ENCODE assay signal across 8 cellular contexts in the genomic region with DNA sequence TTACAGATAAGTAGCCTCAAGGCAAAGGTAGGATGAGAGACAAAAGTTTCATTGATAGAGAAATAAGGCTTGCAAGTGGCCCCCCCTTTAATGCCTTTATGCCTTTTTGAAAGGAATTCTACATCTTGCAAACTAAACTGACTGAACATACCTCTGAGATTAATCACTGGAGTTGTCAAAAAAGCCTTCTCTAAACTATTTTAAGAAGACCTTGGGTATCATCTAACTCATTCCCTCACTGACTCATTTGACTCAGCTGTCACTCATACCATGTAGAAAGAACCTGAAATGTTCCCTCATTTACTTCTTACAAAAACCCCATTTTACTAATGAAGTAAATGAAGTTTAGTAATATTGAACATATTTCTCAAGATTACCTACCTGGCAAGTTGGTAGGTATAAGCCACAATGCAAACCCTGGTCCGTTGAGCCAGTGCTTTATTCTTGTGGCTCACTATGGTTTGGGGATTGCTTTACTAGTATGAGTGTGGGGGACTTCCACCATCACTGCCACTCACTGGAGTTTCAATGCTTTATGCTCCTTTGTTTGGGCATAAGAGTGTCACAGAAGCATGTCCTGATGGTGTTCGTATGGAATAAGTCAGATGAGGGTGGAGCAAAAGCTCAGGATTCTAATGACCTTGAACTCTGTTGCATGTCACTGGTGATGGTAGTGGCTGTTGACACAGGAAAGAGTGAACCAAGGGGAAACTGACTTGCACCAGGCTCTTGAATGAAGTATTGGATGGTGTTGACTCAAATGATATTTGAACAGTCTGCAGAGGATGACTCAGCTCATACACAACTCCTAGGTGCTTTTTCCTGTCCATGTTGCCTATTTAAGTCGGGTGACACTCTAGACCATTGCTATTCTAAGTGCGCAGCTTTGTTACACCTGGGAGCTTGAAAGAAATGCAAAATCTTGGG.
A peak's percentile ranks its signal among the peaks of the same experiment; 100 is the strongest.
DNase-seq lines count a peak whose midpoint lies in the region; ATAC-seq and TF ChIP-seq lines count a peak whose summit lies in the region.

No MANE protein-coding gene starts in this region.

- intact Hi-C loops in spleen (cut with DNase I; ENCODE audit: low total_unique reads) = no loop called here

- no peaks in the 10 kb centered on the region for H3K36me3 ChIP-seq in spleen

- ATAC-seq in GM18499 (IDR thresholded peaks at IDR 0.05; ENCODE audit: insufficient read depth, unreplicated experiment) = peak; percentile 80
- ATAC-seq in GM21390 (IDR thresholded peaks at IDR 0.05; ENCODE audit: unreplicated experiment) = peak; percentile 73
- peak; percentile 67 for ATAC-seq in HG03469 (IDR thresholded peaks at IDR 0.05; ENCODE audit: unreplicated experiment)

- TF ChIP-seq POLR2A in spleen (IDR thresholded peaks at IDR 0.05) = no peak

- 54 to 78% (median 65%) methylated on average over 4 of the region's 4 CpGs for WGBS in spleen, 5 donors

- TF ChIP-seq CTCF in fibroblast of pulmonary artery (IDR thresholded peaks at IDR 0.05; ENCODE audit: low read length, missing control alignments) (no peak), spleen (IDR thresholded peaks at IDR 0.05 in 8 of 11, conservative IDR thresholded peaks at IDR 0.05 in 3 of 11) (no peak)

- no peaks in the 10 kb centered on the region for H3K9me3 ChIP-seq in spleen

- H3K27me3 ChIP-seq in spleen (replicated peaks in 1 of 7) = no peaks in the 10 kb centered on the region

- peak; percentile 27 for DNase-seq in fibroblast of pulmonary artery (ENCODE audit: low read depth)
- no peak for DNase-seq in spleen
- no peak for DNase-seq in NCI-H146 treated with DMSO at 0.1 percent for 48 hours (lab: John Stamatoyannopoulos, UW; ENCODE audit: unreplicated experiment)
- no peak for DNase-seq in NCI-H1105 (lab: John Stamatoyannopoulos, UW)
- no peak for DNase-seq in DMS 273 (lab: John Stamatoyannopoulos, UW; ENCODE audit: unreplicated experiment)

- H3K4me3 ChIP-seq in fibroblast of pulmonary artery (replicated peaks; ENCODE audit: low read depth, low read length) (no peak overlapping the region), spleen (no peak overlapping the region)

- H3K4me1 ChIP-seq in spleen = no peaks in the 10 kb centered on the region

- no peak overlapping the region for H3K27ac ChIP-seq in spleen
